In genomic region chr6:87639373-87639772, GRCh38 we compare ENCODE assay signal across 28 cellular contexts.
"Had no signal": no experiment of that assay in that cellular context is flagged by ENCODE, and none has a peak within 500 bp of the region (broad histone marks: within the 10 kb centered on the region; RNA-seq: fewer than 3 reads in every experiment).

No MANE protein-coding gene starts in this region.

- H3K27me3 ChIP-seq: neural progenitor cell, ovary, right lobe of liver, sigmoid colon, stomach, thyroid gland, tibial nerve, upper lobe of right lung, uterus had no signal

- H3K27ac Mint-ChIP-seq: natural killer cell; nephron; neural progenitor cell; progenitor cell of endocrine pancreas; stimulated activated effector memory CD8-positive, alpha-beta T cell treated with anti-CD3 and anti-CD28 coated beads, Interleukin-12 subunit alpha, Interleukin-12 subunit beta, amount 100 ng/mL, for 72 hours; stimulated activated naive B cell treated with anti-CD40 and anti-IgM and Interleukin-4, amounts not matched to agents 10 μg/mL and 1 μg/mL and 100 μg/mL, for 72 hours; stimulated activated naive CD8-positive, alpha-beta T cell treated with anti-CD3 and anti-CD28 coated beads, Interleukin-15, Interleukin-2, amounts not matched to agents 100 ng/mL and 50 ng/mL, for 24 hours; type B pancreatic cell had no signal

- H3K27ac ChIP-seq: neural progenitor cell, ovary, parathyroid adenoma, psoas muscle, right lobe of liver, sigmoid colon, stomach, thoracic aorta, thyroid gland, tibial nerve, upper lobe of right lung, uterus had no signal

- ATAC-seq: natural killer cell; psoas muscle; right lobe of liver; stimulated activated effector memory CD8-positive, alpha-beta T cell treated with anti-CD3 and anti-CD28 coated beads, Interleukin-12 subunit alpha, Interleukin-12 subunit beta, amount 100 ng/mL, for 72 hours; stimulated activated naive B cell treated with anti-CD40 and anti-IgM and Interleukin-4, amounts not matched to agents 10 μg/mL and 1 μg/mL and 100 μg/mL, for 72 hours; upper lobe of right lung had no signal

- H3K36me3 ChIP-seq: ovary, right lobe of liver, uterus had no signal

- H3K27me3 Mint-ChIP-seq: progenitor cell of endocrine pancreas; stimulated activated naive B cell treated with anti-CD40 and anti-IgM and Interleukin-4, amounts not matched to agents 10 μg/mL and 1 μg/mL and 100 μg/mL, for 72 hours; stimulated activated naive CD8-positive, alpha-beta T cell treated with anti-CD3 and anti-CD28 coated beads, Interleukin-15, Interleukin-2, amounts not matched to agents 100 ng/mL and 50 ng/mL, for 24 hours; type B pancreatic cell had no signal

- H3K9ac ChIP-seq: neural progenitor cell, parathyroid adenoma had no signal

- H3K79me2 ChIP-seq: parathyroid adenoma had no signal

- H3K4me3 Mint-ChIP-seq: natural killer cell; nephron; neural progenitor cell; stimulated activated effector memory CD8-positive, alpha-beta T cell treated with anti-CD3 and anti-CD28 coated beads, Interleukin-12 subunit alpha, Interleukin-12 subunit beta, amount 100 ng/mL, for 72 hours; stimulated activated naive B cell treated with anti-CD40 and anti-IgM and Interleukin-4, amounts not matched to agents 10 μg/mL and 1 μg/mL and 100 μg/mL, for 72 hours; stimulated activated naive CD8-positive, alpha-beta T cell treated with anti-CD3 and anti-CD28 coated beads, Interleukin-15, Interleukin-2, amounts not matched to agents 100 ng/mL and 50 ng/mL, for 24 hours; type B pancreatic cell had no signal

- H3K4me2 ChIP-seq: neural progenitor cell had no signal

- H3K4me1 Mint-ChIP-seq: natural killer cell; neural progenitor cell; stimulated activated effector memory CD8-positive, alpha-beta T cell treated with anti-CD3 and anti-CD28 coated beads, Interleukin-12 subunit alpha, Interleukin-12 subunit beta, amount 100 ng/mL, for 72 hours; stimulated activated naive B cell treated with anti-CD40 and anti-IgM and Interleukin-4, amounts not matched to agents 10 μg/mL and 1 μg/mL and 100 μg/mL, for 72 hours had no signal

- H3K9me3 Mint-ChIP-seq: natural killer cell; nephron; neural progenitor cell; stimulated activated effector memory CD8-positive, alpha-beta T cell treated with anti-CD3 and anti-CD28 coated beads, Interleukin-12 subunit alpha, Interleukin-12 subunit beta, amount 100 ng/mL, for 72 hours; stimulated activated naive B cell treated with anti-CD40 and anti-IgM and Interleukin-4, amounts not matched to agents 10 μg/mL and 1 μg/mL and 100 μg/mL, for 72 hours; stimulated activated naive CD8-positive, alpha-beta T cell treated with anti-CD3 and anti-CD28 coated beads, Interleukin-15, Interleukin-2, amounts not matched to agents 100 ng/mL and 50 ng/mL, for 24 hours; type B pancreatic cell had no signal

- H3K4me3 ChIP-seq: neural progenitor cell, ovary, psoas muscle, right lobe of liver, sigmoid colon, stomach, thoracic aorta, thyroid gland, tibial nerve, upper lobe of right lung, uterus had no signal

- H3K36me3 Mint-ChIP-seq: natural killer cell had no signal

- H3K4me1 ChIP-seq: neural progenitor cell, parathyroid adenoma, psoas muscle, right lobe of liver, sigmoid colon, stomach, thyroid gland, tibial nerve, upper lobe of right lung, uterus had no signal

- H2AFZ ChIP-seq: neural progenitor cell, parathyroid adenoma had no signal

- DNase-seq: natural killer cell; occipital lobe; ovary; posterior cingulate gyrus; psoas muscle; right cardiac atrium; right lobe of liver; sigmoid colon; small intestine; stimulated activated CD4-positive, alpha-beta T cell treated with anti-CD3 and anti-CD28 coated beads, Interleukin-15, amount 100 ng/mL, for 24 hours; stimulated activated CD4-positive, alpha-beta T cell treated with anti-CD3 and anti-CD28 coated beads, Interleukin-2, amount 100 ng/mL, for 24 hours; stimulated activated CD4-positive, alpha-beta T cell treated with anti-CD3 and anti-CD28 coated beads, Interleukin-2, amount 100 ng/mL, for 48 hours; stimulated activated CD4-positive, alpha-beta T cell treated with anti-CD3 and anti-CD28 coated beads, Interleukin-4, amount 100 ng/mL, for 24 hours; stimulated activated naive B cell treated with anti-CD40 and anti-IgM and Interleukin-4, amounts not matched to agents 10 μg/mL and 1 μg/mL and 100 μg/mL, for 72 hours; stimulated activated naive CD4-positive, alpha-beta T cell treated with Interleukin-2 at 50 U/mL for 16 hours; stomach; thyroid gland; upper lobe of right lung; uterus had no signal

- H3K9me3 ChIP-seq: ovary, psoas muscle, right lobe of liver, sigmoid colon, stomach, thoracic aorta, thyroid gland, tibial nerve, upper lobe of right lung, uterus had no signal
